ENCODE assay signal across 24 cellular contexts in genomic region chr3:22951910-22952309, GRCh38.
A peak's percentile ranks its signal among the peaks of the same experiment; 100 is the strongest.
DNase-seq lines count a peak whose midpoint lies in the region; ATAC-seq and TF ChIP-seq lines count a peak whose summit lies in the region.
"Had no signal": no experiment of that assay in that cellular context is flagged by ENCODE, and none has a peak within 500 bp of the region (broad histone marks: within the 10 kb centered on the region; RNA-seq: fewer than 3 reads in every experiment).

No MANE protein-coding gene starts in this region.

- H3K27me3 Mint-ChIP-seq in nephron progenitor cell (ENCODE audit: low read depth, poor library complexity): peaks cover 5% of the 10 kb centered on the region
- H3K27me3 Mint-ChIP-seq: activated CD4-positive, alpha-beta T cell treated with anti-CD3 and anti-CD28 coated beads, Interleukin-2, amount 10 ng/mL, durations not matched to agents 24 days and 14 days; memory B cell; stimulated activated naive B cell treated with anti-CD40 and anti-IgM and Interleukin-4, amounts not matched to agents 10 μg/mL and 1 μg/mL and 100 μg/mL, for 72 hours; T-helper 17 cell had no signal

- H3K9me3 Mint-ChIP-seq in nephron progenitor cell: peaks cover 24% of the 10 kb centered on the region
- H3K9me3 Mint-ChIP-seq: activated CD4-positive, alpha-beta T cell treated with anti-CD3 and anti-CD28 coated beads, Interleukin-2, amount 10 ng/mL, durations not matched to agents 24 days and 14 days had no signal

- peaks cover 0 to 11% (median 0%) of the 10 kb centered on the region in 3 donors for H3K4me1 ChIP-seq in gastroesophageal sphincter
- H3K4me1 ChIP-seq: breast epithelium, vagina had no signal

- ATAC-seq in gastroesophageal sphincter (peak; percentile 50), HG02571 (IDR thresholded peaks at IDR 0.05; ENCODE audit: unreplicated experiment) (no peak)
- ATAC-seq: activated T-cell treated with anti-CD3 and anti-CD28 coated beads, Interleukin-2, amount 50 U/mL, for 4 hours; stimulated activated naive B cell treated with anti-CD40 and anti-IgM and Interleukin-4, amounts not matched to agents 10 μg/mL and 1 μg/mL and 100 μg/mL, for 72 hours; T-helper 17 cell had no signal

- DNase-seq in COLO668 (lab: John Stamatoyannopoulos, UW; ENCODE audit: unreplicated experiment): peak; percentile 3
- DNase-seq in NCI-H1105 (lab: John Stamatoyannopoulos, UW): peak; percentile 6
- DNase-seq in nephron progenitor cell: no peak
- DNase-seq in stimulated activated CD4-positive, alpha-beta T cell treated with anti-CD3 and anti-CD28 coated beads, Interleukin-2, amount 100 ng/mL, for 24 hours: no peak
- no peak for DNase-seq in GM19238 (ENCODE audit: insufficient read length, low spot score)
- DNase-seq in DMS153 (lab: John Stamatoyannopoulos, UW): no peak
- DNase-seq: activated CD4-positive, alpha-beta T cell treated with anti-CD3 and anti-CD28 coated beads, Interleukin-2, amount 10 ng/mL, durations not matched to agents 24 days and 14 days; activated T-cell treated with anti-CD3 and anti-CD28 coated beads, Interleukin-2, amount 50 U/mL, for 4 hours; C1 segment of cervical spinal cord; esophagus squamous epithelium; NCI-H1048; NCI-H526 treated with DMSO at 0.1 percent for 48 hours; RPMI8226; SK-N-SH; stimulated activated CD4-positive, alpha-beta T cell treated with anti-CD3 and anti-CD28 coated beads, Interleukin-4, amount 100 ng/mL, for 24 hours; stimulated activated naive B cell treated with anti-CD40 and anti-IgM and Interleukin-4, amounts not matched to agents 10 μg/mL and 1 μg/mL and 100 μg/mL, for 72 hours; T-helper 17 cell; testis had no signal

- TF ChIP-seq EP300 in gastroesophageal sphincter (IDR thresholded peaks at IDR 0.05): no peak

- H3K27me3 ChIP-seq in gastroesophageal sphincter: no peaks in the 10 kb centered on the region
- H3K27me3 ChIP-seq: breast epithelium, esophagus squamous epithelium, testis, vagina had no signal

- H3K36me3 Mint-ChIP-seq in nephron progenitor cell (ENCODE audit: low read depth): no peaks in the 10 kb centered on the region
- H3K36me3 Mint-ChIP-seq: memory B cell; stimulated activated naive B cell treated with anti-CD40 and anti-IgM and Interleukin-4, amounts not matched to agents 10 μg/mL and 1 μg/mL and 100 μg/mL, for 72 hours had no signal

- TF ChIP-seq CTCF in gastroesophageal sphincter (IDR thresholded peaks at IDR 0.05) (no peak), nephron progenitor cell (IDR thresholded peaks at IDR 0.05) (no peak)

- TF ChIP-seq POLR2A in gastroesophageal sphincter (IDR thresholded peaks at IDR 0.05): no peak

- no peaks in the 10 kb centered on the region for H3K9me3 ChIP-seq in gastroesophageal sphincter
- H3K9me3 ChIP-seq: breast epithelium, esophagus squamous epithelium, SK-N-SH, testis, vagina had no signal

- no peaks in the 10 kb centered on the region for H3K36me3 ChIP-seq in gastroesophageal sphincter
- H3K36me3 ChIP-seq: breast epithelium, esophagus squamous epithelium, vagina had no signal

- H3K27ac Mint-ChIP-seq in nephron progenitor cell: peak overlapping the region; percentile 38
- H3K27ac Mint-ChIP-seq: activated CD4-positive, alpha-beta T cell treated with anti-CD3 and anti-CD28 coated beads, Interleukin-2, amount 10 ng/mL, durations not matched to agents 24 days and 14 days; memory B cell; stimulated activated naive B cell treated with anti-CD40 and anti-IgM and Interleukin-4, amounts not matched to agents 10 μg/mL and 1 μg/mL and 100 μg/mL, for 72 hours; T-helper 17 cell had no signal

- H3K27ac ChIP-seq in gastroesophageal sphincter: no peak overlapping the region
- H3K27ac ChIP-seq: breast epithelium, coronary artery, esophagus squamous epithelium, testis, vagina had no signal

- no peak overlapping the region for H3K4me3 ChIP-seq in gastroesophageal sphincter
- H3K4me3 ChIP-seq: breast epithelium, coronary artery, esophagus squamous epithelium, testis, vagina had no signal

- no peak overlapping the region for H3K4me3 Mint-ChIP-seq in nephron progenitor cell
- H3K4me3 Mint-ChIP-seq: activated CD4-positive, alpha-beta T cell treated with anti-CD3 and anti-CD28 coated beads, Interleukin-2, amount 10 ng/mL, durations not matched to agents 24 days and 14 days; activated T-cell treated with anti-CD3 and anti-CD28 coated beads, Interleukin-2, amount 50 U/mL, for 4 hours; memory B cell; stimulated activated naive B cell treated with anti-CD40 and anti-IgM and Interleukin-4, amounts not matched to agents 10 μg/mL and 1 μg/mL and 100 μg/mL, for 72 hours; T-helper 17 cell had no signal

- peaks cover 12% of the 10 kb centered on the region for H3K4me1 Mint-ChIP-seq in nephron progenitor cell
- H3K4me1 Mint-ChIP-seq: activated CD4-positive, alpha-beta T cell treated with anti-CD3 and anti-CD28 coated beads, Interleukin-2, amount 10 ng/mL, durations not matched to agents 24 days and 14 days; memory B cell; stimulated activated naive B cell treated with anti-CD40 and anti-IgM and Interleukin-4, amounts not matched to agents 10 μg/mL and 1 μg/mL and 100 μg/mL, for 72 hours; T-helper 17 cell had no signal

Comparison
In these comparisons a context has a peak if more than half of its experiments do, and no peak if none do; other contexts are left out.
1. DNase-seq: peak in COLO668 (single experiment) and NCI-H1105 (single experiment); none in nephron progenitor cell (single experiment), stimulated activated CD4-positive, alpha-beta T cell treated with anti-CD3 and anti-CD28 coated beads, Interleukin-2, amount 100 ng/mL, for 24 hours (0 of 2), GM19238 (single experiment) and DMS153 (single experiment).